1 cellular context compared by ENCODE assay signal in genomic region chr17:76353004-76353598, GRCh38.
TF ChIP-seq lines count a peak whose summit lies in the region.

No MANE protein-coding gene starts in this region.

TF ChIP-seq in HCT116, 20 proteins besides CTCF, POLR2A, EP300 and RAD21 (continued from another document):
- TF ChIP-seq FOSL1 (IDR thresholded peaks at IDR 0.05; ENCODE audit: low read depth) (no peak), EZH2 (IDR thresholded peaks at IDR 0.05) (no peak), ZNF274 (IDR thresholded peaks at IDR 0.05; ENCODE audit: low read depth, low read length) (no peak), CBX3 (IDR thresholded peaks at IDR 0.05; ENCODE audit: low read depth) (no peak), ELF1 (IDR thresholded peaks at IDR 0.05; ENCODE audit: borderline replicate concordance, low read depth) (no peak), YY1 (IDR thresholded peaks at IDR 0.05; ENCODE audit: extremely low read depth, insufficient replicate concordance, low read depth, low read length) (no peak)
